In the genomic region with DNA sequence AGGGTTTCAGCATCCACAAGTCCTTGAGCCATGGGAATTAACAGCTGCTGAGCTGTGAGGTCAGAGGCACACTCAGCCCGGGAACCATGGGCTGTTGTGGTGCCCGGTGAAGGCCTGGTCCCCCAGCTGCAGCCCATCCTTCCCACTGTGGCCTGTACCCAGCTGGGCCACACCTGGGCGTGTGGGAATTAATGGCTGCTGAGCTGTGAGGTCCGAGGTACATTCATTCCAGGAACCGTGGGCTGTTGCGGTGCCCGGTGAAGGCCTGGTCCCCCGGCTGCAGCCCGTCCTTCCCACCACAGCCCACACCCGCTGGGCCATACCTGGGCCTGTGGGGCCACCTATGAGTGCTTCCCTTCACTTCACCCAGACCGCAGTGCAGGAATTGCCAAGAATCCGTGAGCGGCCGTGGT, we compare ENCODE assay signal across 19 cellular contexts.
"Had no signal": no experiment of that assay in that cellular context is flagged by ENCODE, and none has a peak within 500 bp of the region (broad histone marks: within the 10 kb centered on the region; RNA-seq: fewer than 3 reads in every experiment).

No MANE protein-coding gene starts in this region.

- H3K27ac Mint-ChIP-seq: activated CD4-positive, alpha-beta memory T cell treated with anti-CD3 and anti-CD28 coated beads, Interleukin-2, amount 10 ng/mL, durations not matched to agents 7 days and 5 days; activated T-helper 1 cell treated with anti-CD3 and anti-CD28 coated beads, Interleukin-12 subunit alpha, Interleukin-12 subunit beta, Interleukin-2, Interleukin-4 antibody, amounts not matched to agents 30 ng/mL and 10 ng/mL and 1 ng/mL, durations not matched to agents 14 hours and 24 hours and 36 hours; endodermal cell; nephron progenitor cell had no signal

- H3K9me3 Mint-ChIP-seq: activated CD4-positive, alpha-beta memory T cell treated with anti-CD3 and anti-CD28 coated beads, Interleukin-2, amount 10 ng/mL, durations not matched to agents 7 days and 5 days; activated T-helper 1 cell treated with anti-CD3 and anti-CD28 coated beads, Interleukin-12 subunit alpha, Interleukin-12 subunit beta, Interleukin-2, Interleukin-4 antibody, amounts not matched to agents 30 ng/mL and 10 ng/mL and 1 ng/mL, durations not matched to agents 14 hours and 24 hours and 36 hours; endodermal cell; nephron progenitor cell; stimulated activated naive CD8-positive, alpha-beta T cell treated with anti-CD3 and anti-CD28 coated beads, Interleukin-15, amount 100 ng/mL, for 72 hours had no signal

- H3K9me3 ChIP-seq: breast epithelium, sigmoid colon, thoracic aorta had no signal

- H3K4me1 ChIP-seq: breast epithelium, sigmoid colon had no signal

- H3K27me3 ChIP-seq: breast epithelium, hepatocyte had no signal

- ATAC-seq: left ventricle myocardium superior; SK-N-SH treated with all-trans-retinoic acid at 6 μM for 48 hours; stimulated activated naive CD8-positive, alpha-beta T cell treated with anti-CD3 and anti-CD28 coated beads, Interleukin-15, amount 100 ng/mL, for 72 hours had no signal

- H3K27me3 Mint-ChIP-seq: activated CD4-positive, alpha-beta memory T cell treated with anti-CD3 and anti-CD28 coated beads, Interleukin-2, amount 10 ng/mL, durations not matched to agents 7 days and 5 days had no signal

- H3K4me1 Mint-ChIP-seq: endodermal cell had no signal

- DNase-seq: activated CD4-positive, alpha-beta memory T cell treated with anti-CD3 and anti-CD28 coated beads, Interleukin-2, amount 10 ng/mL, durations not matched to agents 7 days and 5 days; activated CD4-positive, alpha-beta T cell treated with anti-CD3 and anti-CD28 coated beads for 1 hour; activated naive CD4-positive, alpha-beta T cell treated with Interleukin-2 at 50 U/mL for 16 hours; aorta; dermis blood vessel endothelial cell; endodermal cell; kidney; left ventricle myocardium superior; mesendoderm; nephron progenitor cell; sigmoid colon; stimulated activated CD4-positive, alpha-beta T cell treated with anti-CD3 and anti-CD28 coated beads, Interleukin-1b, Interleukin-23, amount 100 ng/mL, for 48 hours; stimulated activated naive CD8-positive, alpha-beta T cell treated with anti-CD3 and anti-CD28 coated beads, Interleukin-15, amount 100 ng/mL, for 72 hours had no signal

- H3K4me3 Mint-ChIP-seq: activated CD4-positive, alpha-beta memory T cell treated with anti-CD3 and anti-CD28 coated beads, Interleukin-2, amount 10 ng/mL, durations not matched to agents 7 days and 5 days; activated T-helper 1 cell treated with anti-CD3 and anti-CD28 coated beads, Interleukin-12 subunit alpha, Interleukin-12 subunit beta, Interleukin-2, Interleukin-4 antibody, amounts not matched to agents 30 ng/mL and 10 ng/mL and 1 ng/mL, durations not matched to agents 14 hours and 24 hours and 36 hours; endodermal cell; nephron progenitor cell; stimulated activated naive CD8-positive, alpha-beta T cell treated with anti-CD3 and anti-CD28 coated beads, Interleukin-15, amount 100 ng/mL, for 72 hours had no signal

- H3K27ac ChIP-seq: breast epithelium, hepatocyte, sigmoid colon, thoracic aorta, VCaP had no signal

- H3K4me3 ChIP-seq: breast epithelium, hepatocyte, sigmoid colon, thoracic aorta had no signal

- H3K36me3 ChIP-seq: breast epithelium, sigmoid colon, thoracic aorta had no signal

- H2AFZ ChIP-seq: hepatocyte had no signal

- H3K4me2 ChIP-seq: hepatocyte had no signal

- H3K79me2 ChIP-seq: hepatocyte had no signal
